1 cellular context compared by ENCODE assay signal in the genomic region with DNA sequence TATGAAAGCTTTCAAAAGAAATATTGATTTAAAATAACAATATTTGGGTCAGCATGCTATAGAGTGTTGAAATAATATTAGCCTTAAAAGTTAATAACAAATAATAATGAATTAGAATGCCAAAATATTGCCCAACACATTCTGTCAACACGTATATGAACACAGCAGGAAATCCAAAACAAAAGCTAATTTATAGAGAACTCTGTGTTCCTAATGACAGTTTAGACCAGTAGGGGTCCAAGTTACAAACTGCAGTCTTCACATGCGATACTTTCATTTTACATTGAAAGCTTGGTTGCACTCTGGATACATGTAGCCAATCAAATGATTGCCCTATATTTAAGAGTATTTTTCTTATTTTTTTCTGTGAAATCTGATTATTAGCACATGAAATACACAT.
TF ChIP-seq lines count a peak whose summit lies in the region.

No MANE protein-coding gene starts in this region.

TF ChIP-seq in GM23338, 12 proteins besides CTCF, POLR2A, EP300 and RAD21 (continued from another document):
- TF ChIP-seq EZH2 (IDR thresholded peaks at IDR 0.05; ENCODE audit: low read depth, unreplicated experiment) (no peak), JUNB (IDR thresholded peaks at IDR 0.05; ENCODE audit: unreplicated experiment) (no peak), CREB1 (CRISPR knock-in tag; IDR thresholded peaks at IDR 0.05; ENCODE audit: low read depth) (no peak), STAT1 (IDR thresholded peaks at IDR 0.05; ENCODE audit: unreplicated experiment) (no peak), EZH2phosphoT487 (IDR thresholded peaks at IDR 0.05; ENCODE audit: unreplicated experiment) (no peak), NANOG (IDR thresholded peaks at IDR 0.05; ENCODE audit: borderline replicate concordance) (no peak), POLR2AphosphoS5 (IDR thresholded peaks at IDR 0.05; ENCODE audit: low read depth) (no peak)
- TF ChIP-seq, protein P1, sequence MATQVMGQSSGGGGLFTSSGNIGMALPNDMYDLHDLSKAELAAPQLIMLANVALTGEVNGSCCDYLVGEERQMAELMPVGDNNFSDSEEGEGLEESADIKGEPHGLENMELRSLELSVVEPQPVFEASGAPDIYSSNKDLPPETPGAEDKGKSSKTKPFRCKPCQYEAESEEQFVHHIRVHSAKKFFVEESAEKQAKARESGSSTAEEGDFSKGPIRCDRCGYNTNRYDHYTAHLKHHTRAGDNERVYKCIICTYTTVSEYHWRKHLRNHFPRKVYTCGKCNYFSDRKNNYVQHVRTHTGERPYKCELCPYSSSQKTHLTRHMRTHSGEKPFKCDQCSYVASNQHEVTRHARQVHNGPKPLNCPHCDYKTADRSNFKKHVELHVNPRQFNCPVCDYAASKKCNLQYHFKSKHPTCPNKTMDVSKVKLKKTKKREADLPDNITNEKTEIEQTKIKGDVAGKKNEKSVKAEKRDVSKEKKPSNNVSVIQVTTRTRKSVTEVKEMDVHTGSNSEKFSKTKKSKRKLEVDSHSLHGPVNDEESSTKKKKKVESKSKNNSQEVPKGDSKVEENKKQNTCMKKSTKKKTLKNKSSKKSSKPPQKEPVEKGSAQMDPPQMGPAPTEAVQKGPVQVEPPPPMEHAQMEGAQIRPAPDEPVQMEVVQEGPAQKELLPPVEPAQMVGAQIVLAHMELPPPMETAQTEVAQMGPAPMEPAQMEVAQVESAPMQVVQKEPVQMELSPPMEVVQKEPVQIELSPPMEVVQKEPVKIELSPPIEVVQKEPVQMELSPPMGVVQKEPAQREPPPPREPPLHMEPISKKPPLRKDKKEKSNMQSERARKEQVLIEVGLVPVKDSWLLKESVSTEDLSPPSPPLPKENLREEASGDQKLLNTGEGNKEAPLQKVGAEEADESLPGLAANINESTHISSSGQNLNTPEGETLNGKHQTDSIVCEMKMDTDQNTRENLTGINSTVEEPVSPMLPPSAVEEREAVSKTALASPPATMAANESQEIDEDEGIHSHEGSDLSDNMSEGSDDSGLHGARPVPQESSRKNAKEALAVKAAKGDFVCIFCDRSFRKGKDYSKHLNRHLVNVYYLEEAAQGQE (IDR thresholded peaks at IDR 0.05; ENCODE audit: unreplicated experiment), result no peak
- TF ChIP-seq, protein P2, sequence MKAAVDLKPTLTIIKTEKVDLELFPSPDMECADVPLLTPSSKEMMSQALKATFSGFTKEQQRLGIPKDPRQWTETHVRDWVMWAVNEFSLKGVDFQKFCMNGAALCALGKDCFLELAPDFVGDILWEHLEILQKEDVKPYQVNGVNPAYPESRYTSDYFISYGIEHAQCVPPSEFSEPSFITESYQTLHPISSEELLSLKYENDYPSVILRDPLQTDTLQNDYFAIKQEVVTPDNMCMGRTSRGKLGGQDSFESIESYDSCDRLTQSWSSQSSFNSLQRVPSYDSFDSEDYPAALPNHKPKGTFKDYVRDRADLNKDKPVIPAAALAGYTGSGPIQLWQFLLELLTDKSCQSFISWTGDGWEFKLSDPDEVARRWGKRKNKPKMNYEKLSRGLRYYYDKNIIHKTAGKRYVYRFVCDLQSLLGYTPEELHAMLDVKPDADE (IDR thresholded peaks at IDR 0.05), result no peak
